ENCODE assay signal across 8 cellular contexts in the genomic region with DNA sequence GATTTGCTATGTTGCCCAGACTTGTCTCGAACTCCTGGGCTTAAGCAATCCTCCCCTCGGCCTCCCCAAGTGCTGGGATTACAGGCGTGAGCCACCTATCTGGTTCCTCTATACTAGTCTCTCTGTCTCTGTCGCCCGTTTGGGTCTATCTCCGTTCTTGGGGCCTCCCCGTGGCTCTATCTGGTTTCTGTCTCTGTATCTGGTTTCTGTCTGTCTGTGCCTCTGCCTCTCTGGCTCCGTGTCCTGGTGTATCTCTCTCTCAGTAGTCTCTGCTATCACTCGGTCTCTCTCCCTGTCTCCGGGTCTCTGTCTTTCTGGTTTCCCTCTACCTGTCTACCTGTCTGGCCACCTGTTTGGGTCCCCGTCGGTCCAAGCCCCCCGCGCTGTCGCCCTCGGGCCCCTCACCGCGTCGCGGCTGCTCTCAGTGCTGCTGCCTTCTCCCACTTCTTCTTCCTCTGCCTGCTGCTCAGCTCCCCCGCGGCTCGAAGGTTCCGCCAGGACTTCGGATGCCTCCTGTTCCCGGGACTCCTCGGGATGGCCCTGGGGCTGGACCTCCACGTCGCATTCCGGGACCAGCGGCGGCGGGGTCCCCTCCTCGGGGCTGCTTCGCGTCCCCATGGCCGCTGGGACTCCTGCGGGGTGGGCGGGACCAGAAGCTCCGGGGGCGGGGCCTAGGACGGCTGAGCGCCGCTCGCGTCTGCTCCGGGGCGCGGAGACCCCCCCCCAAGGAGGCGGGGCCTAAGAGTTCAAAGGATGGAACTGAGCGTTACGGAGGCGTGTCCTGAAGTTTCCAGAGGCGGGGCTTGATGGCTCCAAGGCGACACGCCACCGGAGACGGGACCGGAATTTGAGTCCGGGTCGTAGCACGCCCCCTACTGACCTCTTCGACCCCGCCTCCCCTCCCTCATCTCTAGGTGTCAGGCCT. TPM values are rescaled to one million over a fixed set of nuclear protein-coding genes. Genes with fewer than 3 reads are reported as not detected.
DNase-seq lines count a peak whose midpoint lies in the region; ATAC-seq and TF ChIP-seq lines count a peak whose summit lies in the region.

No MANE protein-coding gene starts in this region.

- H3K9me3 Mint-ChIP-seq in chondrocyte (ENCODE audit: low read depth), result no peaks in the 10 kb centered on the region

- H3K36me3 Mint-ChIP-seq in chondrocyte (ENCODE audit: low read depth), result peaks cover 16% of the 10 kb centered on the region

- peak overlapping the region; percentile 94 for H3K4me3 Mint-ChIP-seq in chondrocyte (ENCODE audit: unreplicated experiment)

- no peaks in the 10 kb centered on the region for H3K27me3 Mint-ChIP-seq in chondrocyte (ENCODE audit: low read depth)

- H3K27me3 ChIP-seq in layer of hippocampus (ENCODE audit: control insufficient read depth, insufficient read depth, low read length), result no peaks in the 10 kb centered on the region

- ATAC-seq in HG03175 (IDR thresholded peaks at IDR 0.05; ENCODE audit: unreplicated experiment), result peak; percentile 90

- peak; percentile 5; the same call in 1 of the 2 replicates for TF ChIP-seq CTCF in AG09319 (IDR thresholded peaks at IDR 0.05; ENCODE audit: low read depth, low read length)
- TF ChIP-seq CTCF in chondrocyte (IDR thresholded peaks at IDR 0.05), result peak; percentile 46

- peak overlapping the region; percentile 75 for H3K27ac ChIP-seq in layer of hippocampus (ENCODE audit: low read depth, low read length)

- H3K27ac Mint-ChIP-seq in chondrocyte (ENCODE audit: unreplicated experiment), result peak overlapping the region; percentile 91

- in situ Hi-C loops in GM18951 (cut with MboI; ENCODE audit: low sequenced_read_pairs, unreplicated experiment), result no loop called here

- peaks cover 14% of the 10 kb centered on the region for H3K4me1 Mint-ChIP-seq in chondrocyte (ENCODE audit: low read depth)

- TF ChIP-seq POLR2A in GM18951 (IDR thresholded peaks at IDR 0.05; ENCODE audit: extremely low read depth, insufficient read depth, insufficient read length), result peak; percentile 68

- DNase-seq in AG09319 (ENCODE audit: extremely low read depth, low read depth), result peak; percentile 75
- peak; percentile 88 for DNase-seq in NCI-H446 treated with DMSO at 0.1 percent for 48 hours (lab: John Stamatoyannopoulos, UW)
- DNase-seq in activated CD4-positive, CD25-positive, alpha-beta regulatory T cell treated with anti-CD3 and anti-CD28 coated beads, Interleukin-2, amount 50 U/mL, for 72 hours, result peak; percentile 98
- peak; percentile 95 for DNase-seq in chondrocyte (ENCODE audit: low spot score)
- DNase-seq in stimulated activated CD4-positive, alpha-beta T cell treated with anti-CD3 and anti-CD28 coated beads, Interleukin-1b, Interleukin-23, amount 100 ng/mL, for 24 hours (ENCODE audit: low read depth in 4 of 4, low spot score in 1 of 4), result peak; percentile 98 to 100 (median 98)

RNA-seq across cellular contexts. Expression of gene PHLDB3, which starts 0.8 kb away (rescaled TPM):
- 4.5 to 8.1 TPM (median 7.0 TPM) in 3 replicates for total RNA-seq in chondrocyte

RNA-seq across cellular contexts. Expression of gene ETHE1, which starts 23.2 kb away (rescaled TPM):
- total RNA-seq in chondrocyte, result 31.5 to 38.9 TPM (median 33.0 TPM) in 3 replicates

RNA-seq across cellular contexts. Expression of gene ZNF575, which starts 29.2 kb away (rescaled TPM):
- total RNA-seq in chondrocyte, result 4.1 to 6.0 TPM (median 5.1 TPM) in 3 replicates

RNA-seq across cellular contexts. Expression of gene LYPD3, which starts 38.4 kb away (rescaled TPM):
- total RNA-seq in chondrocyte, result 0.39 to 1.0 TPM (median 0.59 TPM) in 3 replicates

Comparison
In these comparisons a context has a peak if more than half of its experiments do, and no peak if none do; other contexts are left out.
1. Peak in every context shown above with its lines: DNase-seq, ATAC-seq and H3K27ac ChIP-seq.